Comparison of ENCODE assay signal across 32 cellular contexts in the genomic region with DNA sequence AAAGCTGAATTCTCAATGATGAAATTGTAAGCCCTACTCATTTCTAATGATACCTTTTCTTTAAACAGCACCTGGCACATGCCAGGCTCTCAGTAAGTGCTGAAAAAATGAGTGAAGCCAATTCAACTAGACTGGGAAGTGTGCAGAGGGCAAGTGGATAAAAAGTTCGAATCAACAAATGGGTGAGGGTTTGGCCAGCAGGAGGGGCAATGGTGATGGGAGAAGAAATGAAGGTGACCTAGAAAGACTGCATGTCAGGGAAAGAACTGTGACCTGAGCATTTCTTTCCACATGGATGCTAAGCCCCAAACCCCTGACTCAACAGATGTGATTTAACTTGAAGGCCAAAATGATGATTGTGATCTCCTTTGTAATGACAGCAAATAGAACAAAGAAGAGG. TPM values are rescaled to one million over a fixed set of nuclear protein-coding genes. Genes with fewer than 3 reads are reported as not detected.
A peak's percentile ranks its signal among the peaks of the same experiment; 100 is the strongest.
DNase-seq lines count a peak whose midpoint lies in the region; ATAC-seq and TF ChIP-seq lines count a peak whose summit lies in the region.
"Had no signal": no experiment of that assay in that cellular context is flagged by ENCODE, and none has a peak within 500 bp of the region (broad histone marks: within the 10 kb centered on the region; RNA-seq: fewer than 3 reads in every experiment).

No MANE protein-coding gene starts in this region.

- BruUV-seq in Panc1 (replicated peaks; lab: Mats Ljungman, UMichigan): no TSS peak

- H3K4me3 ChIP-seq in GM23338 (no peak overlapping the region), Panc1 (ENCODE audit: low read depth in 2 of 2, low read length in 2 of 2) (no peak overlapping the region), epithelial cell of proximal tubule (ENCODE audit: low read depth, low read length) (no peak overlapping the region), retinal pigment epithelial cell (ENCODE audit: low read length) (no peak overlapping the region), testis (no peak overlapping the region)
- H3K4me3 ChIP-seq: BLaER1 treated with 17β-estradiol and CSF1 and Interleukin-3, amounts not matched to agents 10 nM and 100 nM; SJSA1; spleen; thyroid gland; vagina had no signal

- TF ChIP-seq CTCF in GM23338 (conservative IDR thresholded peaks at IDR 0.05; ENCODE audit: low read depth in 2 of 2) (peak; percentile 43 to 67; a peak in 3 of 4 replicates), Panc1 (IDR thresholded peaks at IDR 0.05) (peak; percentile 27), epithelial cell of proximal tubule (conservative IDR thresholded peaks at IDR 0.05; ENCODE audit: low read depth, low read length) (peak; percentile 6), retinal pigment epithelial cell (conservative IDR thresholded peaks at IDR 0.05; ENCODE audit: low read depth, low read length) (peak; percentile 3), testis (IDR thresholded peaks at IDR 0.05) (no peak)

- H3K9me2 ChIP-seq in GM23338 (ENCODE audit: insufficient read depth): no peaks in the 10 kb centered on the region

- H3K4me3 Mint-ChIP-seq in GM23338: no peak overlapping the region
- H3K4me3 Mint-ChIP-seq: activated CD4-positive, alpha-beta T cell treated with anti-CD3 and anti-CD28 coated beads, Interleukin-2, amount 10 ng/mL, durations not matched to agents 7 days and 5 days; activated naive CD4-positive, alpha-beta T cell treated with anti-CD3 and anti-CD28 coated beads, Interleukin-2, amount 50 U/mL, for 24 hours; mesothelial cell of epicardium; stimulated activated naive CD8-positive, alpha-beta T cell treated with anti-CD3 and anti-CD28 coated beads, Interleukin-15, Interleukin-2, amounts not matched to agents 100 ng/mL and 50 ng/mL, for 24 hours had no signal

- H3K4me1 Mint-ChIP-seq in GM23338: no peaks in the 10 kb centered on the region
- H3K4me1 Mint-ChIP-seq: activated CD4-positive, alpha-beta T cell treated with anti-CD3 and anti-CD28 coated beads, Interleukin-2, amount 10 ng/mL, durations not matched to agents 7 days and 5 days; activated naive CD4-positive, alpha-beta T cell treated with anti-CD3 and anti-CD28 coated beads, Interleukin-2, amount 50 U/mL, for 24 hours; mesothelial cell of epicardium had no signal

- in situ Hi-C loops in Panc1 (cut with HindIII; ENCODE audit: low pct_unique_long_range_greater_than_20kb, low sequenced_read_pairs): no loop called here

- H3K27ac ChIP-seq in GM23338 (ENCODE audit: low read depth): no peak overlapping the region
- peak overlapping the region; percentile 3; the same call in 1 of the 2 replicates for H3K27ac ChIP-seq in Panc1 (ENCODE audit: low read length)
- H3K27ac ChIP-seq in testis: no peak overlapping the region
- H3K27ac ChIP-seq: BLaER1 treated with 17β-estradiol and CSF1 and Interleukin-3, amounts not matched to agents 10 nM and 100 nM; brain microvascular endothelial cell; neutrophil; RWPE1; SJSA1; spleen; thyroid gland; vagina; WERI-Rb-1 had no signal

- intact Hi-C loops in Panc1 (cut with micrococcal nuclease; ENCODE audit: unreplicated experiment) (no loop called here), testis (cut with DNase I; ENCODE audit: low total_unique reads) (no loop called here)

- no peaks in the 10 kb centered on the region; the same call in 1 of the 2 replicates for H3K9me3 ChIP-seq in Panc1 (ENCODE audit: control insufficient read depth, insufficient read depth, low read depth, low read length)
- H3K9me3 ChIP-seq in testis: no peaks in the 10 kb centered on the region
- H3K9me3 ChIP-seq: neutrophil, SJSA1, thyroid gland, vagina had no signal

- peaks cover 33% of the 10 kb centered on the region for H3K9me3 Mint-ChIP-seq in GM23338
- H3K9me3 Mint-ChIP-seq: activated CD4-positive, alpha-beta T cell treated with anti-CD3 and anti-CD28 coated beads, Interleukin-2, amount 10 ng/mL, durations not matched to agents 7 days and 5 days had no signal

- WGBS in testis, 2 donors: 86 to 89% methylated on average over 1 of the region's 1 CpG

- no peaks in the 10 kb centered on the region for H3K4me1 ChIP-seq in GM23338 (ENCODE audit: insufficient read depth)
- H3K4me1 ChIP-seq in Panc1 (ENCODE audit: control insufficient read depth, insufficient read depth, low read length): no peaks in the 10 kb centered on the region
- no peaks in the 10 kb centered on the region for H3K4me1 ChIP-seq in testis
- H3K4me1 ChIP-seq: BLaER1 treated with 17β-estradiol and CSF1 and Interleukin-3, amounts not matched to agents 10 nM and 100 nM; SJSA1; spleen; thyroid gland; vagina had no signal

- H3K4me2 ChIP-seq in GM23338: no peak overlapping the region
- H3K4me2 ChIP-seq: BLaER1 treated with 17β-estradiol and CSF1 and Interleukin-3, amounts not matched to agents 10 nM and 100 nM had no signal

- H3K36me3 ChIP-seq in GM23338 (ENCODE audit: insufficient read depth): no peaks in the 10 kb centered on the region; the same call in 1 of the 2 replicates
- no peaks in the 10 kb centered on the region for H3K36me3 ChIP-seq in Panc1 (ENCODE audit: control insufficient read depth, insufficient read depth, low read length)
- H3K36me3 ChIP-seq in testis (ENCODE audit: low read depth, missing control alignments): no peaks in the 10 kb centered on the region
- H3K36me3 ChIP-seq: BLaER1 treated with 17β-estradiol and CSF1 and Interleukin-3, amounts not matched to agents 10 nM and 100 nM; brain microvascular endothelial cell; neutrophil; SJSA1; spleen; thyroid gland; vagina; WERI-Rb-1 had no signal

- POLR2A ChIA-PET in Panc1 (lab: Charles Lee): no interaction called here

- H3K36me3 Mint-ChIP-seq in GM23338 (ENCODE audit: low read depth): peaks cover 18% of the 10 kb centered on the region; the same call in 2 of the 3 replicates
- H3K36me3 Mint-ChIP-seq: activated naive CD4-positive, alpha-beta T cell treated with anti-CD3 and anti-CD28 coated beads, Interleukin-2, amount 50 U/mL, for 24 hours; mesothelial cell of epicardium had no signal

- H3K27me3 ChIP-seq in GM23338 (ENCODE audit: insufficient read depth) (no peaks in the 10 kb centered on the region), Panc1 (ENCODE audit: control insufficient read depth, insufficient read depth, low read length) (no peaks in the 10 kb centered on the region), testis (no peaks in the 10 kb centered on the region)
- H3K27me3 ChIP-seq: BLaER1 treated with 17β-estradiol and CSF1 and Interleukin-3, amounts not matched to agents 10 nM and 100 nM; brain microvascular endothelial cell; neutrophil; SJSA1; spleen; thyroid gland; vagina had no signal

- peak; percentile 36 for DNase-seq in GM23338 (ENCODE audit: low spot score)
- no peak for DNase-seq in Panc1 (ENCODE audit: low read depth, low spot score)
- DNase-seq in epithelial cell of proximal tubule (ENCODE audit: low read depth): no peak
- DNase-seq in retinal pigment epithelial cell (ENCODE audit: low read depth): no peak
- DNase-seq in testis: no peak
- DNase-seq: activated CD4-positive, alpha-beta T cell treated with anti-CD3 and anti-CD28 coated beads, Interleukin-2, amount 10 ng/mL, durations not matched to agents 7 days and 5 days; amygdala; brain microvascular endothelial cell; cerebellar nuclear complex; islet precursor cell; Kasumi-1; NCI-H146; NCI-H2107; NCI-H446; NCI-H82; right cardiac atrium; spleen; stimulated activated CD8-positive, alpha-beta memory T cell treated with anti-CD3 and anti-CD28 coated beads, Interleukin-4, amount 100 ng/mL, for 48 hours; T1000; thyroid gland; WERI-Rb-1 had no signal

- CTCF ChIA-PET in Panc1 (lab: Charles Lee): no interaction called here

- H2AFZ ChIP-seq in GM23338: no peak overlapping the region

- H3K27me3 Mint-ChIP-seq in GM23338 (ENCODE audit: insufficient read depth, low read depth, poor library complexity): peaks cover 2% of the 10 kb centered on the region
- H3K27me3 Mint-ChIP-seq: activated CD4-positive, alpha-beta T cell treated with anti-CD3 and anti-CD28 coated beads, Interleukin-2, amount 10 ng/mL, durations not matched to agents 7 days and 5 days; activated naive CD4-positive, alpha-beta T cell treated with anti-CD3 and anti-CD28 coated beads, Interleukin-2, amount 50 U/mL, for 24 hours; stimulated activated naive CD8-positive, alpha-beta T cell treated with anti-CD3 and anti-CD28 coated beads, Interleukin-15, Interleukin-2, amounts not matched to agents 100 ng/mL and 50 ng/mL, for 24 hours had no signal

- H3K79me2 ChIP-seq in GM23338 (replicated peaks; ENCODE audit: insufficient read depth): no peaks in the 10 kb centered on the region

- no peak for TF ChIP-seq POLR2A in testis (IDR thresholded peaks at IDR 0.05)

- H4K20me1 ChIP-seq in GM23338 (replicated peaks; ENCODE audit: insufficient read depth): no peaks in the 10 kb centered on the region
- H4K20me1 ChIP-seq: BLaER1 treated with 17β-estradiol and CSF1 and Interleukin-3, amounts not matched to agents 10 nM and 100 nM had no signal

- no peak overlapping the region for H3K27ac Mint-ChIP-seq in GM23338
- H3K27ac Mint-ChIP-seq: activated CD4-positive, alpha-beta T cell treated with anti-CD3 and anti-CD28 coated beads, Interleukin-2, amount 10 ng/mL, durations not matched to agents 7 days and 5 days; activated naive CD4-positive, alpha-beta T cell treated with anti-CD3 and anti-CD28 coated beads, Interleukin-2, amount 50 U/mL, for 24 hours; mesothelial cell of epicardium; stimulated activated naive CD8-positive, alpha-beta T cell treated with anti-CD3 and anti-CD28 coated beads, Interleukin-15, Interleukin-2, amounts not matched to agents 100 ng/mL and 50 ng/mL, for 24 hours had no signal

- H3F3A ChIP-seq in GM23338 (replicated peaks; ENCODE audit: low read depth): no peaks in the 10 kb centered on the region

- ATAC-seq in GM23338 (no peak), Panc1 (no peak), GM21529 (IDR thresholded peaks at IDR 0.05; ENCODE audit: unreplicated experiment) (no peak), GM18907 (IDR thresholded peaks at IDR 0.05; ENCODE audit: unreplicated experiment) (no peak)
- ATAC-seq: right cardiac atrium had no signal

TF ChIP-seq in GM23338, 12 proteins besides CTCF, POLR2A, EP300 and RAD21 (continues in another document):
- TF ChIP-seq POLR2AphosphoS5 (IDR thresholded peaks at IDR 0.05; ENCODE audit: low read depth): no peak
- TF ChIP-seq, protein P1, sequence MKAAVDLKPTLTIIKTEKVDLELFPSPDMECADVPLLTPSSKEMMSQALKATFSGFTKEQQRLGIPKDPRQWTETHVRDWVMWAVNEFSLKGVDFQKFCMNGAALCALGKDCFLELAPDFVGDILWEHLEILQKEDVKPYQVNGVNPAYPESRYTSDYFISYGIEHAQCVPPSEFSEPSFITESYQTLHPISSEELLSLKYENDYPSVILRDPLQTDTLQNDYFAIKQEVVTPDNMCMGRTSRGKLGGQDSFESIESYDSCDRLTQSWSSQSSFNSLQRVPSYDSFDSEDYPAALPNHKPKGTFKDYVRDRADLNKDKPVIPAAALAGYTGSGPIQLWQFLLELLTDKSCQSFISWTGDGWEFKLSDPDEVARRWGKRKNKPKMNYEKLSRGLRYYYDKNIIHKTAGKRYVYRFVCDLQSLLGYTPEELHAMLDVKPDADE (IDR thresholded peaks at IDR 0.05): no peak

RNA-seq across cellular contexts. Expression of gene DKK1, which starts 54.6 kb away (rescaled TPM):
- total RNA-seq in GM23338 (2014; rRNA removed; shearing (Covaris generic)): not detected in 2 replicates
- polyA plus RNA-seq in GM23338 (2016; fragmentation: Nextera tagmentation; extraction: Ambion mirVana) (0.17 and 0.45 TPM in 2 replicates), testis (ENCODE audit: insufficient read depth, low read depth, low replicate concordance) (0.69 TPM)
- total RNA-seq in Panc1 (2021; ENCODE audit: unreplicated experiment) (563 TPM), epithelial cell of proximal tubule (3.2 and 39.9 TPM in 2 replicates), testis (1 to 10 TPM; 1.5 to 4.1 TPM)
- 415 TPM for polyA plus RNA-seq in Panc1 (2012; ENCODE audit: insufficient read length)
- total RNA-seq: activated CD4-positive, alpha-beta T cell treated with anti-CD3 and anti-CD28 coated beads, Interleukin-2, amount 10 ng/mL, durations not matched to agents 7 days and 5 days; activated CD8-positive, alpha-beta memory T cell treated with anti-CD3 and anti-CD28 coated beads for 36 hours; right cardiac atrium had no signal

Comparison
In these comparisons a context has a peak if more than half of its experiments do, and no peak if none do; other contexts are left out.
1. CTCF ChIP-seq: peak in GM23338 (2 of 2), Panc1 (single experiment), epithelial cell of proximal tubule (single experiment) and retinal pigment epithelial cell (single experiment); none in testis (0 of 3).
2. RNA of gene DKK1, which starts 54.6 kb away (total RNA-seq): 563 TPM in Panc1 (single experiment); 1.5 to 4.1 TPM in testis, 3.2 to 39.9 TPM in epithelial cell of proximal tubule and not detected in GM23338; every median in the first group is over 10 times any median in the second.